Comparison of ENCODE assay signal across 15 cellular contexts in genomic region chr5:83547889-83548288, GRCh38.
DNase-seq lines count a peak whose midpoint lies in the region; ATAC-seq and TF ChIP-seq lines count a peak whose summit lies in the region.
"Had no signal": no experiment of that assay in that cellular context is flagged by ENCODE, and none has a peak within 500 bp of the region (broad histone marks: within the 10 kb centered on the region; RNA-seq: fewer than 3 reads in every experiment).

No MANE protein-coding gene starts in this region.

- POLR2A ChIA-PET in GM10248 (lab: Yijun Ruan, JAX) = no interaction called here

- H3K27me3 ChIP-seq in GM23248 (replicated peaks; ENCODE audit: insufficient read depth) = no peaks in the 10 kb centered on the region
- no peaks in the 10 kb centered on the region for H3K27me3 ChIP-seq in adipocyte (replicated peaks; ENCODE audit: control insufficient read depth, insufficient read depth, low read length)
- H3K27me3 ChIP-seq in hepatocyte = no peaks in the 10 kb centered on the region

- CTCF ChIA-PET in GM10248 (lab: Yijun Ruan, JAX) = interaction anchor here (1.0 to 1.6 kb wide), 3 partner anchors 11 to 13 kb away, joined by 3 to 5 read pairs (median 3); no protein-coding TSS in a partner anchor

- H3K27ac ChIP-seq in GM23248 = peak overlapping the region; percentile 73
- H3K27ac ChIP-seq in hepatocyte = peak overlapping the region; percentile 28

- H3K4me2 ChIP-seq in GM23248 (ENCODE audit: unreplicated experiment) (peak overlapping the region; percentile 36), hepatocyte (no peak overlapping the region)

- in situ Hi-C loops in GM23248 (cut with MboI) = no loop called here

- peaks cover 35% of the 10 kb centered on the region for H3K4me1 Mint-ChIP-seq in nephron
- H3K4me1 Mint-ChIP-seq: B cell had no signal

- TF ChIP-seq CTCF in hepatocyte (IDR thresholded peaks at IDR 0.05; ENCODE audit: poor library complexity) = no peak
- TF ChIP-seq CTCF in nephron (IDR thresholded peaks at IDR 0.05; ENCODE audit: unreplicated experiment in 3 of 3) = no peak
- no peak for TF ChIP-seq CTCF in GM10248 (IDR thresholded peaks at IDR 0.05; ENCODE audit: control extremely low read depth, extremely low read depth, low read depth, missing control alignments)

- peaks cover 52% of the 10 kb centered on the region for H3K4me1 ChIP-seq in GM23248 (ENCODE audit: insufficient read depth)
- peaks cover 68% of the 10 kb centered on the region for H3K4me1 ChIP-seq in adipocyte (ENCODE audit: control insufficient read depth, insufficient read depth, low read length)
- peaks cover 16% of the 10 kb centered on the region for H3K4me1 ChIP-seq in hepatocyte (ENCODE audit: insufficient read depth)
- H3K4me1 ChIP-seq: Caco-2 had no signal

- no peaks in the 10 kb centered on the region for H3K9me2 ChIP-seq in GM23248 (ENCODE audit: insufficient read depth)
- no peaks in the 10 kb centered on the region for H3K9me2 ChIP-seq in hepatocyte (replicated peaks; ENCODE audit: insufficient read depth)

- H4K20me1 ChIP-seq in GM23248 (ENCODE audit: insufficient read depth) (no peaks in the 10 kb centered on the region), hepatocyte (ENCODE audit: insufficient read depth, poor library complexity, severe bottlenecking) (no peaks in the 10 kb centered on the region)

- no peak for ATAC-seq in GM18520 (IDR thresholded peaks at IDR 0.05; ENCODE audit: unreplicated experiment)
- ATAC-seq: HCT116 had no signal

- H3K9me3 ChIP-seq in GM23248 (ENCODE audit: low read depth) (no peaks in the 10 kb centered on the region), adipocyte (ENCODE audit: control insufficient read depth, low read length) (no peaks in the 10 kb centered on the region), hepatocyte (ENCODE audit: low read depth) (no peaks in the 10 kb centered on the region)
- H3K9me3 ChIP-seq: Caco-2 had no signal

- H3F3A ChIP-seq in GM23248 (ENCODE audit: insufficient read depth) = peaks cover 61% of the 10 kb centered on the region

- H3K4me3 Mint-ChIP-seq in nephron = no peak overlapping the region
- H3K4me3 Mint-ChIP-seq: B cell; CD4-positive, alpha-beta T cell; HFFc6 had no signal

- H3K9ac ChIP-seq in GM23248 (no peak overlapping the region), adipocyte (ENCODE audit: low read length) (no peak overlapping the region)

- DNase-seq in GM23248 (no peak), adipocyte (ENCODE audit: low read depth) (no peak), hepatocyte (ENCODE audit: low spot score) (no peak), HuH-7.5 (ENCODE audit: low spot score) (no peak), GM10248 (ENCODE audit: extremely low spot score) (no peak)
- DNase-seq: C1 segment of cervical spinal cord; Caco-2; CD4-positive, alpha-beta T cell; GOT3; H7 had no signal

- H3K27me3 Mint-ChIP-seq in nephron (ENCODE audit: low read depth) = no peaks in the 10 kb centered on the region
- H3K27me3 Mint-ChIP-seq: B cell had no signal

- WGBS in GM23248 (ENCODE audit: low coverage in 1 of 2, low lambda C conversion rate in 2 of 2, missing lambda C conversion rate in 2 of 2), 2 experiments = 100% methylated on average over 1 of the region's 1 CpG
- WGBS in hepatocyte (ENCODE audit: low lambda C conversion rate, missing lambda C conversion rate) = 94% methylated on average over 1 of the region's 1 CpG

- no peaks in the 10 kb centered on the region for H3K9me3 Mint-ChIP-seq in nephron
- H3K9me3 Mint-ChIP-seq: CD4-positive, alpha-beta T cell; HFFc6 had no signal

- H3K4me3 ChIP-seq in GM23248 (no peak overlapping the region), adipocyte (ENCODE audit: low read length) (peak overlapping the region; percentile 5), hepatocyte (no peak overlapping the region)

- no peak overlapping the region for H2AFZ ChIP-seq in GM23248
- H2AFZ ChIP-seq in hepatocyte = no peak overlapping the region

- H3K79me2 ChIP-seq in GM23248 (ENCODE audit: insufficient read depth) (peaks cover under 1% of the 10 kb centered on the region; the same call in 1 of the 2 replicates), hepatocyte (peaks cover 23% of the 10 kb centered on the region)

- peak overlapping the region; percentile 49 to 85 (median 63) for H3K27ac Mint-ChIP-seq in nephron
- H3K27ac Mint-ChIP-seq: B cell; CD4-positive, alpha-beta T cell; HFFc6 had no signal

- H3K36me3 ChIP-seq in GM23248 (ENCODE audit: low read depth) = peaks cover 16% of the 10 kb centered on the region
- peaks cover 37% of the 10 kb centered on the region for H3K36me3 ChIP-seq in adipocyte (ENCODE audit: control insufficient read depth, insufficient read depth, low read length, severe bottlenecking)
- no peaks in the 10 kb centered on the region for H3K36me3 ChIP-seq in hepatocyte (replicated peaks; ENCODE audit: insufficient read depth, low read depth)

- peaks cover 82% of the 10 kb centered on the region for H3K36me3 Mint-ChIP-seq in nephron (ENCODE audit: low read depth)
